16 cellular contexts compared by ENCODE assay signal in genomic region chr15:90563460-90563859, GRCh38. TPM values are rescaled to one million over a fixed set of nuclear protein-coding genes. Genes with fewer than 3 reads are reported as not detected.
DNase-seq lines count a peak whose midpoint lies in the region; FAIRE-seq and TF ChIP-seq lines count a peak whose summit lies in the region.
"Had no signal": no experiment of that assay in that cellular context is flagged by ENCODE, and none has a peak within 500 bp of the region (broad histone marks: within the 10 kb centered on the region; RNA-seq: fewer than 3 reads in every experiment).

No MANE protein-coding gene starts in this region.

- H3K9me3 Mint-ChIP-seq in nephron = peaks cover 14% of the 10 kb centered on the region

- peak overlapping the region; percentile 63 to 94 (median 86) for H3K27ac ChIP-seq in BLaER1 treated with 17β-estradiol and CSF1 and Interleukin-3, amounts not matched to agents 10 nM and 100 nM
- H3K27ac ChIP-seq in ascending aorta = peak overlapping the region; percentile 84 to 87
- H3K27ac ChIP-seq: KMS-11, PC-9 had no signal

- DNase-seq in GM12891 (ENCODE audit: insufficient read length, low spot score) = no peak
- no peak for DNase-seq in ascending aorta (ENCODE audit: low spot score in 2 of 2)
- no peak for DNase-seq in NCI-H82 (lab: John Stamatoyannopoulos, UW)
- DNase-seq in DMS114 treated with DMSO at 0.1 percent for 48 hours (lab: John Stamatoyannopoulos, UW; ENCODE audit: unreplicated experiment) = no peak
- no peak for DNase-seq in D721Med (ENCODE audit: insufficient read length, low spot score)
- DNase-seq in DMS79 (lab: John Stamatoyannopoulos, UW) = no peak
- DNase-seq: anterior cingulate cortex; effector CD8-positive, alpha-beta T cell; gastrocnemius medialis; left cardiac atrium; pancreas; PC-9; stimulated activated CD4-positive, alpha-beta T cell treated with anti-CD3 and anti-CD28 coated beads, Interleukin-1b, Interleukin-23, amount 100 ng/mL, for 48 hours had no signal

- H3K4me1 ChIP-seq in BLaER1 treated with 17β-estradiol and CSF1 and Interleukin-3, amounts not matched to agents 10 nM and 100 nM = peaks cover 61 to 96% (median 81%) of the 10 kb centered on the region in 10 experiments
- H3K4me1 ChIP-seq in ascending aorta = peaks cover 25 to 57% of the 10 kb centered on the region in 2 donors

- H3K27me3 ChIP-seq in BLaER1 treated with 17β-estradiol and CSF1 and Interleukin-3, amounts not matched to agents 10 nM and 100 nM = no peaks in the 10 kb centered on the region
- no peaks in the 10 kb centered on the region for H3K27me3 ChIP-seq in ascending aorta
- H3K27me3 ChIP-seq: gastrocnemius medialis, pancreas had no signal

- no peaks in the 10 kb centered on the region for H3K27me3 Mint-ChIP-seq in nephron (ENCODE audit: low read depth)

- peaks cover 0 to 42% (median 20%) of the 10 kb centered on the region in 11 experiments; a peak in 14 of 22 replicates for H3K36me3 ChIP-seq in BLaER1 treated with 17β-estradiol and CSF1 and Interleukin-3, amounts not matched to agents 10 nM and 100 nM
- H3K36me3 ChIP-seq in ascending aorta = no peaks in the 10 kb centered on the region
- H3K36me3 ChIP-seq: gastrocnemius medialis, pancreas had no signal

- peaks cover 0 to 43% (median 18%) of the 10 kb centered on the region in 11 experiments; a peak in 17 of 22 replicates for H3K9me3 ChIP-seq in BLaER1 treated with 17β-estradiol and CSF1 and Interleukin-3, amounts not matched to agents 10 nM and 100 nM (replicated peaks in 1 of 11)
- no peaks in the 10 kb centered on the region for H3K9me3 ChIP-seq in ascending aorta
- H3K9me3 ChIP-seq: gastrocnemius medialis, pancreas had no signal

- peak overlapping the region; percentile 71 to 97 (median 83) for H3K4me2 ChIP-seq in BLaER1 treated with 17β-estradiol and CSF1 and Interleukin-3, amounts not matched to agents 10 nM and 100 nM
- H3K4me2 ChIP-seq: KMS-11, PC-9 had no signal

- peaks cover 0 to 12% (median 0%) of the 10 kb centered on the region in 11 experiments; a peak in 4 of 22 replicates for H4K20me1 ChIP-seq in BLaER1 treated with 17β-estradiol and CSF1 and Interleukin-3, amounts not matched to agents 10 nM and 100 nM

- TF ChIP-seq CTCF in ascending aorta (IDR thresholded peaks at IDR 0.05) (no peak), nephron (IDR thresholded peaks at IDR 0.05; ENCODE audit: unreplicated experiment in 3 of 3) (no peak), D721Med (IDR thresholded peaks at IDR 0.05; ENCODE audit: insufficient read depth, missing control alignments) (no peak)

- peak overlapping the region in 2 of 10 experiments; percentile 4 to 19; a peak in 1 of 20 replicates for H3K4me3 ChIP-seq in BLaER1 treated with 17β-estradiol and CSF1 and Interleukin-3, amounts not matched to agents 10 nM and 100 nM
- H3K4me3 ChIP-seq in ascending aorta = no peak overlapping the region
- H3K4me3 ChIP-seq: gastrocnemius medialis, pancreas, PC-9 had no signal

- H3K9ac ChIP-seq in BLaER1 treated with 17β-estradiol and CSF1 and Interleukin-3, amounts not matched to agents 10 nM and 100 nM = peak overlapping the region; percentile 4 to 79 (median 70); a peak in 18 of 22 replicates
- H3K9ac ChIP-seq: KMS-11 had no signal

- peak overlapping the region in 2 of 3 experiments; percentile 41 to 66 for H3K27ac Mint-ChIP-seq in nephron

- FAIRE-seq in GM12891 (lab: Jason Lieb, UNC) (peak; percentile 63), D721Med (lab: Jason Lieb, UNC) (no peak)
- FAIRE-seq: pancreas had no signal

- no peak for TF ChIP-seq POLR2A in GM12891 (IDR thresholded peaks at IDR 0.05; ENCODE audit: low read depth, low read length)

- H3K4me1 Mint-ChIP-seq in nephron = peaks cover 39% of the 10 kb centered on the region

- intact Hi-C loops in ascending aorta (cut with DNase I) = loop anchor here (2.0 kb wide), 1 partner anchor 19 kb away; no protein-coding TSS in a partner anchor

- H3K36me3 Mint-ChIP-seq in nephron (ENCODE audit: low read depth) = peaks cover 57% of the 10 kb centered on the region

- no peak overlapping the region for H3K4me3 Mint-ChIP-seq in nephron

TF ChIP-seq in GM12891, 5 proteins besides CTCF, POLR2A, EP300 and RAD21:
- TF ChIP-seq TAF1 (IDR thresholded peaks at IDR 0.05; ENCODE audit: low read depth, low read length) (no peak), POU2F2 (IDR thresholded peaks at IDR 0.05; ENCODE audit: low read depth, low read length) (no peak), SPI1 (IDR thresholded peaks at IDR 0.05; ENCODE audit: low read depth, low read length) (no peak), PAX5 (IDR thresholded peaks at IDR 0.05; ENCODE audit: insufficient read depth, low read length, severe bottlenecking) (no peak), POLR2AphosphoS5 (IDR thresholded peaks at IDR 0.05; ENCODE audit: low read depth, low read length) (no peak)

RNA-seq across cellular contexts. Expression of gene CRTC3, which starts 33.7 kb away (rescaled TPM):
- polyA plus RNA-seq in GM12891 (2012; ENCODE audit: low read depth, missing spikeins) = 14.7 TPM
- 35.5 TPM for total RNA-seq in ascending aorta
